In genomic region chr4:101102114-101102752, GRCh38 we compare ENCODE assay signal across 1 cellular context.
TF ChIP-seq lines count a peak whose summit lies in the region.

No MANE protein-coding gene starts in this region.

TF ChIP-seq in WTC11, 78 proteins besides CTCF, POLR2A, EP300 and RAD21 (continued from another document):
- TF ChIP-seq HMGXB4 (CRISPR knock-in tag; IDR thresholded peaks at IDR 0.05) (no peak), ZNF281 (CRISPR knock-in tag; IDR thresholded peaks at IDR 0.05) (no peak), MYBL2 (CRISPR knock-in tag; IDR thresholded peaks at IDR 0.05) (no peak)
